Comparison of ENCODE assay signal across 8 cellular contexts in the genomic region with DNA sequence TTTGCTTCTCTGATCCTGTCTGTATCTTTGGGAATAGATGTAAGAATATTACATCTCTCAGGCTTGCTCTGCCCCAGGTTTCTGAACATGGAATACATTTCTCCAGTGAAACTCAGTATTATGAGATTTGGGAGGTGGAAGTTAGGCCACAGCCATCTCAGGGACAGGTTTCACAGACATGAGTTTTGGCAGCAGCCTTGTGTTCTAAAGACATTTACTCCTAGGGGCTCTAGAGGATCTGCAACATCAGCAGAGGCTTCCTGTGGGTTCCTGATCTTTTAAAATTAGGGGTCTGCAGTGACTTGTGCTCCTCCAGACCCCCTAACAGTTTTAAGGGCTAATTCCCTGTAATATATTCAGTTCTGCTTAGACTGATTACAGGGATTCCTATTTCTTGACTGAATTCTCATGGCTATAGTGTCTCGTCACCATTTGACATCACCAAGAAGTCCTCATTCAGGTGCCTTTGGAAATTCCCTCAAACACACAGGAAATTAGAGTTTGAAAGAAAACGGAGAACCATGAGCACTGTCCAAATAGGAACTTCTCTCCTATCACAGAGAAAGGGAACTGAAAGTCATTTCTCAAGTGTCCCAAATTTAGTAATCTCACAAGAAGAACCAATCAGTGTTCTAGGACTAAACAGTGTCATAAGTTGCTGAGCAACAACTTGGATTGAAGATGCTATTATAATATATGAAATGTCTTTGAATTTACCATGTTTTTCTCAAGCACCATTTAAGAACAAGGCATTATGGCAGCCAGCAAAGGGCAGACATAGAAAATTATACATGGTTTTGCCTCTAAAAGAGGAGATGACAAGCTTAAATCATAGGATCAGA. TPM values are rescaled to one million over a fixed set of nuclear protein-coding genes. Genes with fewer than 3 reads are reported as not detected.
A peak's percentile ranks its signal among the peaks of the same experiment; 100 is the strongest.
DNase-seq lines count a peak whose midpoint lies in the region; ATAC-seq and TF ChIP-seq lines count a peak whose summit lies in the region.

No MANE protein-coding gene starts in this region.

- H3K27ac ChIP-seq in coronary artery (peak overlapping the region; percentile 0 to 40), gastrocnemius medialis (peak overlapping the region; percentile 3 to 67 (median 52))

- DNase-seq in AG08396 (ENCODE audit: low spot score) (peak; percentile 15), coronary artery (ENCODE audit: low spot score) (no peak), gastrocnemius medialis (no peak), NCI-H82 treated with DMSO at 0.1 percent for 48 hours (lab: John Stamatoyannopoulos, UW; ENCODE audit: unreplicated experiment) (no peak), BE2C (no peak)
- DNase-seq in activated CD8-positive, alpha-beta memory T cell treated with anti-CD3 and anti-CD28 coated beads for 24 hours: no peak

- H3K4me1 ChIP-seq in gastrocnemius medialis (no peaks in the 10 kb centered on the region), BE2C (no peaks in the 10 kb centered on the region)

- no peak for TF ChIP-seq POLR2A in gastrocnemius medialis (IDR thresholded peaks at IDR 0.05)

- H3K9me3 ChIP-seq in gastrocnemius medialis: no peaks in the 10 kb centered on the region
- H3K9me3 ChIP-seq in BE2C: no peaks in the 10 kb centered on the region

- H3K36me3 ChIP-seq in gastrocnemius medialis: no peaks in the 10 kb centered on the region
- H3K36me3 ChIP-seq in BE2C: no peaks in the 10 kb centered on the region

- intact Hi-C loops in gastrocnemius medialis (cut with DNase I; ENCODE audit: low total_unique reads): no loop called here

- H3K4me3 ChIP-seq in coronary artery: no peak overlapping the region
- no peak overlapping the region for H3K4me3 ChIP-seq in gastrocnemius medialis
- H3K4me3 ChIP-seq in BE2C (ENCODE audit: low read depth, low read length): no peak overlapping the region

- H3K27me3 ChIP-seq in gastrocnemius medialis (no peaks in the 10 kb centered on the region), BE2C (peaks cover 10% of the 10 kb centered on the region; the same call in 1 of the 2 replicates)

- ATAC-seq in GM19438 (IDR thresholded peaks at IDR 0.05; ENCODE audit: low read depth, unreplicated experiment) (peak; percentile 42), HG03442 (IDR thresholded peaks at IDR 0.05; ENCODE audit: unreplicated experiment) (peak; percentile 62), gastrocnemius medialis (peak; percentile 48 to 78)

- in situ Hi-C loops in gastrocnemius medialis (cut with MboI; ENCODE audit: low sequenced_read_pairs in 4 of 4): no loop called here

- no peak for TF ChIP-seq CTCF in coronary artery (IDR thresholded peaks at IDR 0.05)
- TF ChIP-seq CTCF in gastrocnemius medialis (IDR thresholded peaks at IDR 0.05 in 4 of 5, conservative IDR thresholded peaks at IDR 0.05 in 1 of 5): no peak
- TF ChIP-seq CTCF in BE2C (IDR thresholded peaks at IDR 0.05; ENCODE audit: low read depth, low read length): no peak

RNA-seq across cellular contexts. Expression of a gene that starts 2.5 kb away (rescaled TPM):
- 10 to 100 TPM; 43.7 to 98.5 (median 57.3) TPM for total RNA-seq in gastrocnemius medialis
- polyA plus RNA-seq in BE2C (2012; ENCODE audit: insufficient read depth, insufficient read length, low read depth): not detected

RNA-seq across cellular contexts. Expression of a gene that starts 30.2 kb away (rescaled TPM):
- total RNA-seq in gastrocnemius medialis: not detected
- not detected for polyA plus RNA-seq in BE2C (2012; ENCODE audit: insufficient read depth, insufficient read length, low read depth)
